Comparison of ENCODE assay signal across 10 cellular contexts in the genomic region with DNA sequence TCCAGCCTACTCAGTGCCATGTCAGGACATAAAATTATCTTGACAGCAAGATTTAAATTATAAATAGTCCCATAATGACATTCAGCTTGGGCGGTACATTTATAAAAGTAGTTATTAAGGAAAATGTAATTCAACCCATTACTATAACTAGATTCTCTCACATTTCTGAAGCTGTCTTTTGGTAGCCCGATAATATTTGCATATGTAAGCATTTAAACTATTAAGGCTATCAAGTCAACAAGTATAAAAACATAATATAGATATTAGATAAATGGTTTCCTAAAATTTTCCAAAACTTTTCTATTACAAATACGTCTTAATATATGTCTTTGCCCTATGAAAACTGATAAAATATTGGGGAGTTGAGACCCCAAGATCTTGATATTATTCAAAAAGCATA. TPM values are rescaled to one million over a fixed set of nuclear protein-coding genes. Genes with fewer than 3 reads are reported as not detected.
"Had no signal": no experiment of that assay in that cellular context is flagged by ENCODE, and none has a peak within 500 bp of the region (broad histone marks: within the 10 kb centered on the region; RNA-seq: fewer than 3 reads in every experiment).

No MANE protein-coding gene starts in this region.

- H3K27ac ChIP-seq: HL-60 had no signal

- H3K4me2 ChIP-seq: GM23338 had no signal

- FAIRE-seq: H1, H54 had no signal

- ATAC-seq: GM23338 had no signal

- DNase-seq: H9, HCEC 1CT, HFFc6, KG1 had no signal

- H2AFZ ChIP-seq: GM23338 had no signal

- H3K4me3 ChIP-seq: GM23338 had no signal

RNA-seq across cellular contexts. Expression of gene GPR52, which starts 21.6 kb away (rescaled TPM):
- total RNA-seq: HFFc6, HT1080 had no signal
- polyA plus RNA-seq: GM23338, IgD-negative memory B cell had no signal
